ENCODE assay signal across 1 cellular context in genomic region chr13:87123987-87124784, GRCh38.
TF ChIP-seq lines count a peak whose summit lies in the region.

No MANE protein-coding gene starts in this region.

TF ChIP-seq in H1, 55 proteins besides CTCF, POLR2A, EP300 and RAD21 (continued from another document):
- no peak for TF ChIP-seq SP1 (IDR thresholded peaks at IDR 0.05; ENCODE audit: low read depth, low read length)
- TF ChIP-seq GABPA (IDR thresholded peaks at IDR 0.05; ENCODE audit: borderline replicate concordance, insufficient read depth, low read length), result no peak
- TF ChIP-seq RNF2 (IDR thresholded peaks at IDR 0.05; ENCODE audit: borderline replicate concordance, low read depth, low read length, missing control alignments, poor library complexity, severe bottlenecking), result no peak
- no peak for TF ChIP-seq FOSL1 (IDR thresholded peaks at IDR 0.05; ENCODE audit: insufficient read depth, low read depth, low read length)
- peak in 1 of 2 experiments; percentile 42 for TF ChIP-seq BCL11A (IDR thresholded peaks at IDR 0.05; ENCODE audit: low read depth in 2 of 2, low read length in 2 of 2)
- no peak for TF ChIP-seq CTBP2 (IDR thresholded peaks at IDR 0.05; ENCODE audit: borderline replicate concordance, insufficient read depth, insufficient read length, low read length)
- no peak for TF ChIP-seq TBP (IDR thresholded peaks at IDR 0.05; ENCODE audit: low read depth, low read length)
- TF ChIP-seq HDAC6 (IDR thresholded peaks at IDR 0.05; ENCODE audit: low read depth, low read length), result no peak
- no peak for TF ChIP-seq SP2 (IDR thresholded peaks at IDR 0.05; ENCODE audit: low read length)
- TF ChIP-seq CHD7 (IDR thresholded peaks at IDR 0.05; ENCODE audit: insufficient replicate concordance, low read length), result no peak
- no peak for TF ChIP-seq RXRA (IDR thresholded peaks at IDR 0.05; ENCODE audit: insufficient read depth, low read depth, low read length)
- TF ChIP-seq SAP30 (IDR thresholded peaks at IDR 0.05; ENCODE audit: insufficient read depth, insufficient replicate concordance, low read length), result no peak
- TF ChIP-seq KDM5A (IDR thresholded peaks at IDR 0.05; ENCODE audit: low read length), result no peak
- peak; percentile 74 for TF ChIP-seq CEBPB (IDR thresholded peaks at IDR 0.05; ENCODE audit: low read depth, low read length)
- TF ChIP-seq EZH2 (IDR thresholded peaks at IDR 0.05; ENCODE audit: low read depth, low read length, severe bottlenecking), result no peak
- no peak for TF ChIP-seq TCF12 (IDR thresholded peaks at IDR 0.05; ENCODE audit: low read depth, low read length)
- no peak for TF ChIP-seq SP4 (IDR thresholded peaks at IDR 0.05; ENCODE audit: low read length)
- no peak for TF ChIP-seq SRF (IDR thresholded peaks at IDR 0.05; ENCODE audit: low read depth, low read length)
- TF ChIP-seq BACH1 (IDR thresholded peaks at IDR 0.05; ENCODE audit: low read length), result 0 out of 2 replicates have a peak, but pooled peaks have one; percentile 21
- TF ChIP-seq POU5F1 (IDR thresholded peaks at IDR 0.05; ENCODE audit: low read depth, low read length), result no peak
- TF ChIP-seq SIN3A (conservative IDR thresholded peaks at IDR 0.05 in 1 of 2, IDR thresholded peaks at IDR 0.05 in 1 of 2; ENCODE audit: low read depth in 1 of 2, low read length in 2 of 2), result no peak
- no peak for TF ChIP-seq EGR1 (IDR thresholded peaks at IDR 0.05; ENCODE audit: borderline replicate concordance, low read depth, low read length)
